23 cellular contexts compared by ENCODE assay signal in the genomic region with DNA sequence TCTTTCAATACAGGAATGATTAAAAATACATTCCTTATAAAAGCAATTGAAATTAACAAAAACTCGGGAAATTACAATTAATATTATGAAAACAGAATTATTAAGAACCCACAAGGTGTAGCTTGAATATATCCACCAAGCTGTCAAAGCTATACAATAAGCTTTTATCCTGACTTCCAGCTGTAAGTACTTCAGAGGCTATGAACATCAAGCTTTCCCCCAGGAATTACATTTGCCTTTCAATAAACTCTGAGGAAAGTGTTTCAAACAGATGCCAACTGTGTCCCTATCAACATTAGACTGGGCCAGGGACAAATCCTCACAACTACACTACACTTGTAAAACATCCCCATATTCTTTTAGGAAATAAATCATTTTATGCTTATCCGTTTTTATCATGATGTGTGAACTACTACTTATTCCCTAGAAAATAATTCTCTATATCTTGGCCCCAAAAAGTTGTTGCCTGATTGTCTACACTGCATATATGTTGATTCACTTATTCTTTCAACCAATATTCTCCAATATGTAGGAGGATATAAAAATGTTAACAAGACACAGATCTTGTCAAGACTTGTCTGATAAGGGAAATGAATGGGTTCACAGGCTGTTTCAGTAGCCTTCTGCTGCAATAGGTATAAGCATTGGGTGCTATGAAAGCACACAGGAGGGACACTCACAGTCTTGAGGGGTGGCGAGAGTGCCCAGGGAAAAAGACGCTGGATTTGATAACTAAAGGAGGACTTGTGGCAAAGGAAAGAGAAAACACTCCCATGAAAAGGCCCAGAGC.
A peak's percentile ranks its signal among the peaks of the same experiment; 100 is the strongest.
DNase-seq lines count a peak whose midpoint lies in the region; ATAC-seq, FAIRE-seq and TF ChIP-seq lines count a peak whose summit lies in the region.
"Had no signal": no experiment of that assay in that cellular context is flagged by ENCODE, and none has a peak within 500 bp of the region (broad histone marks: within the 10 kb centered on the region; RNA-seq: fewer than 3 reads in every experiment).

No MANE protein-coding gene starts in this region.

- ATAC-seq in HG03039 (IDR thresholded peaks at IDR 0.05; ENCODE audit: unreplicated experiment) (no peak), HG02970 (IDR thresholded peaks at IDR 0.05; ENCODE audit: low FRiP score, unreplicated experiment) (no peak)
- ATAC-seq: PC-3 had no signal

- no peak overlapping the region for H3K27ac Mint-ChIP-seq in osteocyte (ENCODE audit: unreplicated experiment)
- H3K27ac Mint-ChIP-seq: CD14-positive monocyte; T-helper 2 cell treated with Interferon-gamma antibody and Interleukin-4, amounts not matched to agents 5 μg/mL and 100 μg/mL, for 36 hours had no signal

- peak overlapping the region; percentile 66 for H2AFZ ChIP-seq in keratinocyte (ENCODE audit: control insufficient read depth, low read length)

- H3K9me3 Mint-ChIP-seq in osteocyte (ENCODE audit: unreplicated experiment): no peaks in the 10 kb centered on the region
- H3K9me3 Mint-ChIP-seq: T-helper 2 cell treated with Interferon-gamma antibody and Interleukin-4, amounts not matched to agents 5 μg/mL and 100 μg/mL, for 36 hours had no signal

- no peak overlapping the region for H3K4me3 ChIP-seq in keratinocyte (ENCODE audit: control insufficient read depth in 2 of 3, extremely low read depth in 1 of 3, insufficient read depth in 2 of 3, low read depth in 1 of 3, low read length in 3 of 3)

- no peaks in the 10 kb centered on the region for H3K27me3 Mint-ChIP-seq in osteocyte (ENCODE audit: unreplicated experiment)

- H3K36me3 Mint-ChIP-seq in osteocyte (ENCODE audit: unreplicated experiment): no peaks in the 10 kb centered on the region
- H3K36me3 Mint-ChIP-seq: CD14-positive monocyte had no signal

- H3K9ac ChIP-seq in keratinocyte (ENCODE audit: control insufficient read depth, extremely low read depth, insufficient read depth, low read length): no peak overlapping the region
- H3K9ac ChIP-seq: SK-N-SH had no signal

- H3K4me1 Mint-ChIP-seq in osteocyte (ENCODE audit: unreplicated experiment): no peaks in the 10 kb centered on the region
- H3K4me1 Mint-ChIP-seq: CD14-positive monocyte had no signal

- DNase-seq in DMS 273 (lab: John Stamatoyannopoulos, UW; ENCODE audit: unreplicated experiment): peak; percentile 1
- DNase-seq in DMS 273 treated with DMSO at 0.1 percent for 48 hours (lab: John Stamatoyannopoulos, UW): no peak
- DNase-seq in NCI-H1092 (lab: John Stamatoyannopoulos, UW): peak; percentile 9
- peak; percentile 3 for DNase-seq in NCI-H69 (lab: John Stamatoyannopoulos, UW)
- no peak for DNase-seq in keratinocyte (ENCODE audit: low read depth, low spot score)
- no peak for DNase-seq in osteocyte (ENCODE audit: extremely low spot score, unreplicated experiment)
- DNase-seq: COR-L47, DMS153, GDM1, KG1, NCI-H1436 treated with DMSO at 0.1 percent for 48 hours, NCI-H2029 treated with DMSO at 0.1 percent for 48 hours, NCI-H446 treated with DMSO at 0.1 percent for 48 hours, NCI-H774, PC-3, RPMI8226, SHP77 treated with DMSO at 0.1 percent for 48 hours, SK-N-SH had no signal

- TF ChIP-seq CTCF in keratinocyte (optimal IDR thresholded peaks at IDR 0.05 in 1 of 3, IDR thresholded peaks at IDR 0.05 in 1 of 3, conservative IDR thresholded peaks at IDR 0.05 in 1 of 3; ENCODE audit: extremely low read depth in 1 of 3, insufficient read depth in 2 of 3, low read length in 3 of 3) (no peak), osteocyte (IDR thresholded peaks at IDR 0.05) (no peak)

- H3K27ac ChIP-seq in keratinocyte (ENCODE audit: control insufficient read depth, insufficient read depth, low read length): no peak overlapping the region
- H3K27ac ChIP-seq: 22Rv1 had no signal

- dilution Hi-C loops in keratinocyte (cut with MboI; ENCODE audit: extremely low pct_ligation_motif_present, low sequenced_read_pairs): no loop called here

- no peaks in the 10 kb centered on the region for H3K9me3 ChIP-seq in keratinocyte (ENCODE audit: control insufficient read depth, low read depth, low read length)
- H3K9me3 ChIP-seq: SK-N-SH had no signal

- H3K4me3 Mint-ChIP-seq in osteocyte (ENCODE audit: unreplicated experiment): no peak overlapping the region
- H3K4me3 Mint-ChIP-seq: CD14-positive monocyte; T-helper 2 cell treated with Interferon-gamma antibody and Interleukin-4, amounts not matched to agents 5 μg/mL and 100 μg/mL, for 36 hours had no signal

- peaks cover 9% of the 10 kb centered on the region for H3K4me1 ChIP-seq in keratinocyte (ENCODE audit: control insufficient read depth, extremely low read depth, insufficient read depth, low read length)

- no peaks in the 10 kb centered on the region for H3K27me3 ChIP-seq in keratinocyte (ENCODE audit: control insufficient read depth, extremely low read depth, insufficient read depth, low read length)

- H3K36me3 ChIP-seq in keratinocyte (ENCODE audit: control insufficient read depth in 2 of 2, extremely low read depth in 1 of 2, insufficient read depth in 2 of 2, low read length in 2 of 2): no peaks in the 10 kb centered on the region

- no peaks in the 10 kb centered on the region for H3K79me2 ChIP-seq in keratinocyte (ENCODE audit: control insufficient read depth, insufficient read depth, low read length)

- peak; percentile 29 for FAIRE-seq in keratinocyte (lab: Jason Lieb, UNC)

- no peaks in the 10 kb centered on the region for H4K20me1 ChIP-seq in keratinocyte (ENCODE audit: control insufficient read depth, extremely low read depth, insufficient read depth, low read length)

- no peaks in the 10 kb centered on the region for H3K9me1 ChIP-seq in keratinocyte (ENCODE audit: control insufficient read depth, extremely low read depth, insufficient read depth, low read length)

- no peak overlapping the region for H3K4me2 ChIP-seq in keratinocyte (ENCODE audit: control insufficient read depth, extremely low read depth, insufficient read depth, low read depth, low read length)
- H3K4me2 ChIP-seq: SK-N-SH had no signal

Comparison
In these comparisons a context has a peak if more than half of its experiments do, and no peak if none do; other contexts are left out.
1. DNase-seq: peak in DMS 273 (single experiment), NCI-H1092 (single experiment) and NCI-H69 (single experiment); none in DMS 273 treated with DMSO at 0.1 percent for 48 hours (single experiment), keratinocyte (single experiment) and osteocyte (single experiment).